ENCODE assay signal across 22 cellular contexts in genomic region chr2:46367286-46367685, GRCh38.
DNase-seq lines count a peak whose midpoint lies in the region; ATAC-seq and TF ChIP-seq lines count a peak whose summit lies in the region.
"Had no signal": no experiment of that assay in that cellular context is flagged by ENCODE, and none has a peak within 500 bp of the region (broad histone marks: within the 10 kb centered on the region; RNA-seq: fewer than 3 reads in every experiment).

No MANE protein-coding gene starts in this region.

- H3K27ac ChIP-seq in left ventricle myocardium inferior (replicated peaks) (peak overlapping the region; percentile 29), psoas muscle (peak overlapping the region; percentile 58)
- H3K27ac ChIP-seq: BLaER1 treated with 17β-estradiol and CSF1 and Interleukin-3, amounts not matched to agents 10 nM and 100 nM; brain microvascular endothelial cell; coronary artery; HL-60; thyroid gland had no signal

- DNase-seq in left ventricle myocardium inferior (no peak), cardiac septum (ENCODE audit: low spot score) (no peak), kidney epithelial cell (ENCODE audit: low read depth) (peak; percentile 9), psoas muscle (no peak), cortex of kidney (lab: John Stamatoyannopoulos, UW) (no peak), NCI-H2227 treated with DMSO at 0.1 percent for 48 hours (lab: John Stamatoyannopoulos, UW) (no peak)
- DNase-seq: activated CD4-positive, alpha-beta memory T cell treated with anti-CD3 and anti-CD28 coated beads, Interleukin-2, amount 10 ng/mL, durations not matched to agents 7 days and 5 days; activated effector memory CD4-positive, alpha-beta T cell treated with anti-CD3 and anti-CD28 coated beads, Interleukin-2, amount 50 U/mL, for 16 hours; brain microvascular endothelial cell; heart right ventricle; mucosa of descending colon; NCI-H69; small intestine; stimulated activated CD4-positive, alpha-beta T cell treated with anti-CD3 and anti-CD28 coated beads, Interleukin-2, amount 100 ng/mL, for 48 hours; stimulated activated naive B cell treated with anti-CD40 and anti-IgM and Interleukin-4, amounts not matched to agents 10 μg/mL and 1 μg/mL and 100 μg/mL, for 72 hours; T1000; thyroid gland had no signal

- 29 to 42% (median 37%) methylated on average over 6 of the region's 6 CpGs for WGBS in psoas muscle, 3 donors

- H3K27me3 ChIP-seq in left ventricle myocardium inferior (ENCODE audit: low read depth): no peaks in the 10 kb centered on the region
- no peaks in the 10 kb centered on the region for H3K27me3 ChIP-seq in kidney epithelial cell (ENCODE audit: control insufficient read depth, insufficient read depth, low read length)
- no peaks in the 10 kb centered on the region for H3K27me3 ChIP-seq in psoas muscle (ENCODE audit: insufficient read depth in 3 of 3, low read length in 2 of 3)
- H3K27me3 ChIP-seq: BLaER1 treated with 17β-estradiol and CSF1 and Interleukin-3, amounts not matched to agents 10 nM and 100 nM; brain microvascular endothelial cell; heart right ventricle; thyroid gland had no signal

- intact Hi-C loops in left ventricle myocardium inferior (cut with micrococcal nuclease): loop anchor here (10.0 kb wide), 1 partner anchor 352 kb away; no protein-coding TSS in a partner anchor
- intact Hi-C loops in cardiac septum (cut with DNase I): loop anchor here (5.0 kb wide), 1 partner anchor 355 kb away; no protein-coding TSS in a partner anchor
- intact Hi-C loops in psoas muscle (cut with DNase I): loop anchor here (5.0 to 10.0 kb wide), 4 partner anchors 70 to 355 kb away; partner anchors contain the start of gene EPAS1 (in 1 of the 2)

- H3K4me1 ChIP-seq in left ventricle myocardium inferior (peaks cover 60% of the 10 kb centered on the region), psoas muscle (peaks cover 14% of the 10 kb centered on the region)

- TF ChIP-seq CTCF in left ventricle myocardium inferior (IDR thresholded peaks at IDR 0.05; ENCODE audit: borderline replicate concordance) (no peak), kidney epithelial cell (IDR thresholded peaks at IDR 0.05; ENCODE audit: insufficient read depth, low read length, poor library complexity, severe bottlenecking) (no peak), psoas muscle (IDR thresholded peaks at IDR 0.05) (no peak)

- H3K9me3 ChIP-seq in left ventricle myocardium inferior (replicated peaks) (no peaks in the 10 kb centered on the region), psoas muscle (no peaks in the 10 kb centered on the region)
- H3K9me3 ChIP-seq: heart right ventricle, mucosa of descending colon, thyroid gland had no signal

- H3K4me3 ChIP-seq in left ventricle myocardium inferior (no peak overlapping the region), kidney epithelial cell (ENCODE audit: low read depth, low read length) (no peak overlapping the region), psoas muscle (no peak overlapping the region)
- H3K4me3 ChIP-seq: BLaER1 treated with 17β-estradiol and CSF1 and Interleukin-3, amounts not matched to agents 10 nM and 100 nM; coronary artery; heart right ventricle; mucosa of descending colon; thyroid gland had no signal

- ATAC-seq in psoas muscle: peak; percentile 53 to 82 (median 64)
- ATAC-seq in GM18498 (IDR thresholded peaks at IDR 0.05; ENCODE audit: unreplicated experiment): no peak
- ATAC-seq in GM21447 (IDR thresholded peaks at IDR 0.05; ENCODE audit: unreplicated experiment): no peak
- ATAC-seq: mucosa of descending colon; stimulated activated naive B cell treated with anti-CD40 and anti-IgM and Interleukin-4, amounts not matched to agents 10 μg/mL and 1 μg/mL and 100 μg/mL, for 72 hours had no signal

- H3K36me3 ChIP-seq in left ventricle myocardium inferior: peaks cover 84% of the 10 kb centered on the region
- H3K36me3 ChIP-seq in kidney epithelial cell (ENCODE audit: control insufficient read depth, insufficient read depth, low read length): no peaks in the 10 kb centered on the region
- peaks cover 8 to 36% of the 10 kb centered on the region in 2 donors for H3K36me3 ChIP-seq in psoas muscle (ENCODE audit: insufficient read depth in 1 of 2, low read depth in 1 of 2)

Comparison
In these comparisons a context has a peak if more than half of its experiments do, and no peak if none do; other contexts are left out.
1. ATAC-seq: peak in psoas muscle (4 of 4); none in GM18498 (single experiment) and GM21447 (single experiment).